ENCODE assay signal across 8 cellular contexts in the genomic region with DNA sequence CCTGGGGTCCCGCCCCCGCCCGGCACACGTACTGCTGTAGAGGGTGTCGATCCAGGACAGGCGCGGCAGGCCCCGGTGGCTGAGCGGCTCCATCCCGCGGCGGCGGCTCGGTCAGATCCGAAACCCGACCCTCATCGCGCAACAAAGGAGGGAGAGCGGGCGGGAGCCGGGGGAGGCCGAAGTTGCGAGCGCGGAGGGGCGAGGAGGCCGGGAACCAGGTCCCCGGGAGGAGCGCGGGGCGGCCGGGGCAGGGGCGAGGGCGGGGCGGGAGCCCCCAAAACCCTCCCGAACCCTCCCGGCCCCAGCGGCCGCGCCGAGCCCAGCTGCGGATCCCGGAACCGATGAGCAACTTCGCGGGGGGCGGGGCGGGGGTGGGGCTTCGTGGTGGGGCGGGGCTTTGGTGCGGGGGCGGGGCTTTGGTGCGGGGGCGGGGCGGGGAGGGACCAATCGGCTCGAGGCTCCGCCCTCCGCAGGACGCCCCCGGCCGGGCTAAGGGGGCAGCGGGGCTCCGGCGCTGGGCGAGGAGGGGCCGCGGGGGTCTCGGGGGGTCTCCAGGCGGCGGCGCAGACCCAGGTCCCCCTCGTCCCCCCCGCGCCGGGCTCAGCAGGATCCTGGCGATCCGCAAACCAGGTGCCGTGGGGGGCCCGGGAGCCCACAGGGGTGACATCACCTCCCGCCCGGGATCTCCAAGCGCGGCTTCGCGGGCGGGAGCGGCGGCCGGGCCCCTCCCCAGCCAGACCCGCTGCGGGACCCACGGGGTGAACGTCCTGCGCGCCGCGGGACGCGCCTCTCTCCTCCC. TPM values are rescaled to one million over a fixed set of nuclear protein-coding genes. Genes with fewer than 3 reads are reported as not detected.
DNase-seq lines count a peak whose midpoint lies in the region; ATAC-seq and TF ChIP-seq lines count a peak whose summit lies in the region.

ABR (minus strand) TSS at position 347 of the 799 bp plus-strand sequence; CDS start at position 93, 254 bp downstream.

- H3K4me1 ChIP-seq in Karpas-422 (ENCODE audit: low read length): peaks cover 56% of the 10 kb centered on the region
- peaks cover 3 to 5% of the 10 kb centered on the region in 2 donors for H3K4me1 ChIP-seq in naive thymus-derived CD4-positive, alpha-beta T cell (ENCODE audit: control insufficient read depth in 2 of 2, insufficient read depth in 2 of 2, low read length in 2 of 2)

- peaks cover 40% of the 10 kb centered on the region for H4K20me1 ChIP-seq in Karpas-422 (ENCODE audit: insufficient read depth, low read depth, low read length)

- H3K9me2 ChIP-seq in Karpas-422 (replicated peaks; ENCODE audit: insufficient read depth, low read length): no peaks in the 10 kb centered on the region

- H3K27me3 ChIP-seq in Karpas-422 (ENCODE audit: low read length): no peaks in the 10 kb centered on the region
- no peaks in the 10 kb centered on the region for H3K27me3 ChIP-seq in naive thymus-derived CD4-positive, alpha-beta T cell (ENCODE audit: control insufficient read depth in 2 of 2, insufficient read depth in 2 of 2, low read length in 2 of 2)

- ATAC-seq in esophagus mucosa: peak; percentile 49
- ATAC-seq in naive thymus-derived CD4-positive, alpha-beta T cell: peak; percentile 84

- H3K9me3 Mint-ChIP-seq in CD14-positive monocyte: peaks cover 0 to 2% (median 0%) of the 10 kb centered on the region in 7 donors
- H3K9me3 Mint-ChIP-seq in naive thymus-derived CD4-positive, alpha-beta T cell: no peaks in the 10 kb centered on the region

- peak within 1 kb of the TSS; percentile 99 for H3K9ac ChIP-seq in Karpas-422 (ENCODE audit: low read length)

- no peak for TF ChIP-seq CTCF in CD14-positive monocyte (IDR thresholded peaks at IDR 0.05)

- peak within 1 kb of the TSS; percentile 78 to 86 for H3K4me3 Mint-ChIP-seq in CD14-positive monocyte
- peak within 1 kb of the TSS; percentile 58 to 86 (median 74) for H3K4me3 Mint-ChIP-seq in naive thymus-derived CD4-positive, alpha-beta T cell

- H3K27ac Mint-ChIP-seq in CD14-positive monocyte: peak within 1 kb of the TSS in 4 of 7 donors; percentile 11 to 68 (median 54)
- H3K27ac Mint-ChIP-seq in naive thymus-derived CD4-positive, alpha-beta T cell: peak within 1 kb of the TSS in 4 of 9 donors; percentile 21 to 59 (median 40)

- peaks cover 54% of the 10 kb centered on the region for H3K79me2 ChIP-seq in Karpas-422 (ENCODE audit: low read length)

- H3K4me2 ChIP-seq in Karpas-422 (ENCODE audit: low read depth, low read length, poor library complexity, severe bottlenecking): peak within 1 kb of the TSS; percentile 83

- H3K36me3 Mint-ChIP-seq in CD14-positive monocyte: peaks cover 13 to 16% of the 10 kb centered on the region in 2 donors
- no peaks in the 10 kb centered on the region for H3K36me3 Mint-ChIP-seq in naive thymus-derived CD4-positive, alpha-beta T cell

- POLR2A ChIA-PET in naive thymus-derived CD4-positive, alpha-beta T cell (lab: Charles Lee): interaction anchor here (0.6 to 1.0 kb wide), 2 partner anchors 10 to 383 kb away, joined by 3 to 4 read pairs; partner anchors contain the start of gene PITPNA

- H3K9me3 ChIP-seq in Karpas-422 (ENCODE audit: low read length): no peaks in the 10 kb centered on the region
- no peaks in the 10 kb centered on the region for H3K9me3 ChIP-seq in naive thymus-derived CD4-positive, alpha-beta T cell (ENCODE audit: control insufficient read depth in 2 of 3, low read length in 3 of 3)

- no peak within 1 kb of the TSS for H2AFZ ChIP-seq in Karpas-422 (ENCODE audit: low read length)

- H3K4me1 Mint-ChIP-seq in CD14-positive monocyte: peaks cover 40% of the 10 kb centered on the region
- peaks cover 0 to 10% (median 4%) of the 10 kb centered on the region in 7 donors for H3K4me1 Mint-ChIP-seq in naive thymus-derived CD4-positive, alpha-beta T cell

- H3K4me3 ChIP-seq in Karpas-422 (ENCODE audit: low read length): peak within 1 kb of the TSS; percentile 93
- peak within 1 kb of the TSS; percentile 51 for H3K4me3 ChIP-seq in naive thymus-derived CD4-positive, alpha-beta T cell (ENCODE audit: low read length)

- no peak for DNase-seq in CD14-positive monocyte (ENCODE audit: low spot score)
- peak; percentile 90 for DNase-seq in Karpas-422
- DNase-seq in activated CD8-positive, alpha-beta memory T cell treated with anti-CD3 and anti-CD28 coated beads, Interleukin-2, amount 50 U/mL, for 48 hours: peak; percentile 79
- peak in 8 of 9 donors; percentile 40 to 65 (median 52) for DNase-seq in naive thymus-derived CD4-positive, alpha-beta T cell
- DNase-seq in substantia nigra (lab: John Stamatoyannopoulos, UW): peak in 24 of 49 donors; percentile 27 to 85 (median 50)
- no peak for DNase-seq in OCI-M2 (lab: John Stamatoyannopoulos, UW; ENCODE audit: unreplicated experiment)
- DNase-seq in COR-L47 (lab: John Stamatoyannopoulos, UW): no peak

- H3K27ac ChIP-seq in Karpas-422 (ENCODE audit: low read length): peak within 1 kb of the TSS; percentile 98
- H3K27ac ChIP-seq in naive thymus-derived CD4-positive, alpha-beta T cell (ENCODE audit: low read depth, low read length): peak within 1 kb of the TSS; percentile 64
- H3K27ac ChIP-seq in substantia nigra (ENCODE audit: low read depth, low read length, poor library complexity, severe bottlenecking): peak within 1 kb of the TSS; percentile 21

- intact Hi-C loops in CD14-positive monocyte (cut with micrococcal nuclease): no loop called here
- intact Hi-C loops in naive thymus-derived CD4-positive, alpha-beta T cell (cut with micrococcal nuclease): loop anchor here in 1 of 2 donors (2.0 kb wide), 1 partner anchor 23 kb away; no protein-coding TSS in a partner anchor

- H3K36me3 ChIP-seq in Karpas-422 (ENCODE audit: insufficient read depth, low read length): peaks cover 18% of the 10 kb centered on the region
- H3K36me3 ChIP-seq in naive thymus-derived CD4-positive, alpha-beta T cell (ENCODE audit: control insufficient read depth in 2 of 3, insufficient read depth in 3 of 3, low read length in 3 of 3): no peaks in the 10 kb centered on the region

- H3K27me3 Mint-ChIP-seq in CD14-positive monocyte (ENCODE audit: low read depth in 3 of 3): peaks cover 0 to 19% (median 4%) of the 10 kb centered on the region in 3 donors
- peaks cover 0 to 31% (median 0%) of the 10 kb centered on the region in 5 donors for H3K27me3 Mint-ChIP-seq in naive thymus-derived CD4-positive, alpha-beta T cell

- CTCF ChIA-PET in naive thymus-derived CD4-positive, alpha-beta T cell (lab: Charles Lee): no interaction called here

RNA-seq across cellular contexts. Expression of gene ABR, which starts in this region (rescaled TPM):
- 10 to 100 TPM; 19.8 to 26.0 TPM for polyA plus RNA-seq in CD14-positive monocyte
- 113 and 165 TPM in 2 replicates for total RNA-seq in Karpas-422 (2014; rRNA removed; shearing (Covaris generic); ENCODE audit: low replicate concordance)
- 94.5 TPM for total RNA-seq in esophagus mucosa
- total RNA-seq in naive thymus-derived CD4-positive, alpha-beta T cell: 100 to 1,000 TPM in 4 of 5 experiments, 10 to 100 TPM in 1; 85.3 to 152 (median 140) TPM
- polyA plus RNA-seq in naive thymus-derived CD4-positive, alpha-beta T cell: 10 to 100 TPM; 13.1 to 24.4 TPM

Comparison
In these comparisons a context has a peak if more than half of its experiments do, and no peak if none do; other contexts are left out.
1. DNase-seq: peak in Karpas-422 (single experiment), activated CD8-positive, alpha-beta memory T cell treated with anti-CD3 and anti-CD28 coated beads, Interleukin-2, amount 50 U/mL, for 48 hours (single experiment) and naive thymus-derived CD4-positive, alpha-beta T cell (8 of 9); none in CD14-positive monocyte (single experiment), OCI-M2 (single experiment) and COR-L47 (single experiment).
2. H3K27ac ChIP-seq: peak in every context shown above with its lines; median percentile 98 in Karpas-422; 64 in naive thymus-derived CD4-positive, alpha-beta T cell; 21 in substantia nigra.